11 cellular contexts compared by ENCODE assay signal in genomic region chr10:102769375-102770107, GRCh38. TPM values are rescaled to one million over a fixed set of nuclear protein-coding genes. Genes with fewer than 3 reads are reported as not detected.
A peak's percentile ranks its signal among the peaks of the same experiment; 100 is the strongest.
DNase-seq lines count a peak whose midpoint lies in the region; ATAC-seq and TF ChIP-seq lines count a peak whose summit lies in the region.
"Had no signal": no experiment of that assay in that cellular context is flagged by ENCODE, and none has a peak within 500 bp of the region (broad histone marks: within the 10 kb centered on the region; RNA-seq: fewer than 3 reads in every experiment).

No MANE protein-coding gene starts in this region.

- H3K4me3 Mint-ChIP-seq in activated T-helper 2 cell treated with anti-CD3 and anti-CD28 coated beads, Interferon-gamma antibody, Interleukin-2, Interleukin-4, amounts not matched to agents 10 μg/mL and 5 μg/mL and 100 μg/mL, durations not matched to agents 14 hours and 24 hours and 36 hours (ENCODE audit: low read depth): no peak overlapping the region

- H2AFZ ChIP-seq in mesenchymal stem cell (ENCODE audit: low read depth, low read length): no peak overlapping the region

- WGBS in mesenchymal stem cell: 48% methylated on average over 3 of the region's 7 CpGs

- peak overlapping the region; percentile 87 for H3K27ac Mint-ChIP-seq in activated T-helper 2 cell treated with anti-CD3 and anti-CD28 coated beads, Interferon-gamma antibody, Interleukin-2, Interleukin-4, amounts not matched to agents 10 μg/mL and 5 μg/mL and 100 μg/mL, durations not matched to agents 14 hours and 24 hours and 36 hours

- intact Hi-C loops in cardiac septum (cut with DNase I): no loop called here
- intact Hi-C loops in activated T-helper 2 cell treated with anti-CD3 and anti-CD28 coated beads, Interferon-gamma antibody, Interleukin-2, Interleukin-4, amounts not matched to agents 10 μg/mL and 5 μg/mL and 100 μg/mL, durations not matched to agents 14 hours and 24 hours and 36 hours (cut with micrococcal nuclease): no loop called here
- intact Hi-C loops in upper lobe of right lung (cut with DNase I): no loop called here

- no peak overlapping the region for H3K9ac ChIP-seq in mesenchymal stem cell (ENCODE audit: low read length)

- no peak overlapping the region for H2BK5ac ChIP-seq in mesenchymal stem cell (ENCODE audit: low read depth, low read length, poor library complexity, severe bottlenecking)

- no peaks in the 10 kb centered on the region for H3K27me3 Mint-ChIP-seq in activated T-helper 2 cell treated with anti-CD3 and anti-CD28 coated beads, Interferon-gamma antibody, Interleukin-2, Interleukin-4, amounts not matched to agents 10 μg/mL and 5 μg/mL and 100 μg/mL, durations not matched to agents 14 hours and 24 hours and 36 hours (ENCODE audit: low read depth)

- no peak overlapping the region for H3K4me2 ChIP-seq in mesenchymal stem cell (ENCODE audit: low read length, poor library complexity, severe bottlenecking)

- H3K4me3 ChIP-seq in cardiac muscle cell (no peak overlapping the region), mesenchymal stem cell (ENCODE audit: insufficient read depth in 1 of 2, low read depth in 1 of 2, low read length in 2 of 2) (no peak overlapping the region), upper lobe of right lung (no peak overlapping the region)
- H3K4me3 ChIP-seq: lung had no signal

- H3K9me3 ChIP-seq in cardiac muscle cell (ENCODE audit: low read depth) (no peaks in the 10 kb centered on the region), mesenchymal stem cell (ENCODE audit: control insufficient read depth, low read length) (no peaks in the 10 kb centered on the region), upper lobe of right lung (no peaks in the 10 kb centered on the region)

- no peak for ATAC-seq in upper lobe of right lung
- ATAC-seq in HG03095 (IDR thresholded peaks at IDR 0.05; ENCODE audit: unreplicated experiment): no peak

- no peaks in the 10 kb centered on the region for H3K9me3 Mint-ChIP-seq in activated T-helper 2 cell treated with anti-CD3 and anti-CD28 coated beads, Interferon-gamma antibody, Interleukin-2, Interleukin-4, amounts not matched to agents 10 μg/mL and 5 μg/mL and 100 μg/mL, durations not matched to agents 14 hours and 24 hours and 36 hours

- no peak overlapping the region for H3K14ac ChIP-seq in mesenchymal stem cell (ENCODE audit: low read length in 2 of 2)

- H3K27me3 ChIP-seq in cardiac muscle cell (no peaks in the 10 kb centered on the region), mesenchymal stem cell (ENCODE audit: control insufficient read depth in 1 of 2, insufficient read depth in 1 of 2, low read length in 2 of 2) (no peaks in the 10 kb centered on the region), upper lobe of right lung (no peaks in the 10 kb centered on the region)

- H3K4me1 Mint-ChIP-seq in activated T-helper 2 cell treated with anti-CD3 and anti-CD28 coated beads, Interferon-gamma antibody, Interleukin-2, Interleukin-4, amounts not matched to agents 10 μg/mL and 5 μg/mL and 100 μg/mL, durations not matched to agents 14 hours and 24 hours and 36 hours (ENCODE audit: low read depth): peaks cover 59% of the 10 kb centered on the region

- peak overlapping the region in 1 of 2 experiments; percentile 53 for H3K4ac ChIP-seq in mesenchymal stem cell (ENCODE audit: low read depth in 1 of 2, low read length in 2 of 2)

- no peak overlapping the region for H4K91ac ChIP-seq in mesenchymal stem cell (ENCODE audit: low read length)

- no peak overlapping the region for H2BK15ac ChIP-seq in mesenchymal stem cell (ENCODE audit: low read depth, poor library complexity, severe bottlenecking)

- peak overlapping the region; percentile 80 for H2AK5ac ChIP-seq in mesenchymal stem cell (ENCODE audit: low read length, severe bottlenecking)

- DNase-seq in cardiac muscle cell (ENCODE audit: low read depth in 1 of 2, low spot score in 1 of 2): no peak
- DNase-seq in cardiac septum (ENCODE audit: low spot score): no peak
- DNase-seq in activated T-helper 2 cell treated with anti-CD3 and anti-CD28 coated beads, Interferon-gamma antibody, Interleukin-2, Interleukin-4, amounts not matched to agents 10 μg/mL and 5 μg/mL and 100 μg/mL, durations not matched to agents 14 hours and 24 hours and 36 hours (ENCODE audit: low spot score): no peak
- DNase-seq in mesenchymal stem cell: peak; percentile 91
- no peak for DNase-seq in upper lobe of right lung
- no peak for DNase-seq in epidermal melanocyte (ENCODE audit: insufficient read length, low spot score)
- DNase-seq in retina: no peak
- DNase-seq: activated gamma-delta T cell treated with Interleukin-2 at 50 U/mL for 16 hours, NCI-H2107 had no signal

- peaks cover 32% of the 10 kb centered on the region for H3K79me1 ChIP-seq in mesenchymal stem cell (replicated peaks; ENCODE audit: low read length, poor library complexity, severe bottlenecking)

- H3K18ac ChIP-seq in mesenchymal stem cell (ENCODE audit: low read depth in 1 of 2, low read length in 2 of 2): peak overlapping the region; percentile 34 to 37

- H3K36me3 Mint-ChIP-seq in activated T-helper 2 cell treated with anti-CD3 and anti-CD28 coated beads, Interferon-gamma antibody, Interleukin-2, Interleukin-4, amounts not matched to agents 10 μg/mL and 5 μg/mL and 100 μg/mL, durations not matched to agents 14 hours and 24 hours and 36 hours (ENCODE audit: low read depth): peaks cover 16% of the 10 kb centered on the region

- TF ChIP-seq CTCF in cardiac muscle cell (IDR thresholded peaks at IDR 0.05; ENCODE audit: low read depth, low read length): no peak
- TF ChIP-seq CTCF in upper lobe of right lung (IDR thresholded peaks at IDR 0.05): no peak

- H3K36me3 ChIP-seq in cardiac muscle cell (no peaks in the 10 kb centered on the region), mesenchymal stem cell (ENCODE audit: control insufficient read depth in 1 of 2, insufficient read depth in 2 of 2, low read depth in 1 of 2, low read length in 2 of 2) (peaks cover 6 to 7% of the 10 kb centered on the region in 2 experiments), upper lobe of right lung (no peaks in the 10 kb centered on the region)

- H3K4me1 ChIP-seq in cardiac muscle cell (ENCODE audit: low read depth) (peaks cover 21% of the 10 kb centered on the region), mesenchymal stem cell (ENCODE audit: control insufficient read depth, insufficient read depth, low read depth, low read length) (peaks cover 36% of the 10 kb centered on the region), upper lobe of right lung (peaks cover 51% of the 10 kb centered on the region)

- H2BK120ac ChIP-seq in mesenchymal stem cell (ENCODE audit: low read depth, low read length): no peak overlapping the region

- H3K23ac ChIP-seq in mesenchymal stem cell (ENCODE audit: low read length in 2 of 2): no peak overlapping the region

- H3K27ac ChIP-seq in cardiac muscle cell (peak overlapping the region; percentile 68), mesenchymal stem cell (ENCODE audit: low read length, poor library complexity, severe bottlenecking) (no peak overlapping the region), upper lobe of right lung (peak overlapping the region; percentile 12)

- peak overlapping the region in 1 of 2 experiments; percentile 19 for H2BK12ac ChIP-seq in mesenchymal stem cell (ENCODE audit: low read length in 2 of 2)

- H4K8ac ChIP-seq in mesenchymal stem cell (ENCODE audit: low read length): no peak overlapping the region

RNA-seq across cellular contexts. Expression of gene WBP1L, which starts 25.8 kb away (rescaled TPM):
- 40.6 and 43.9 TPM in 2 replicates for total RNA-seq in cardiac muscle cell
- 14.2 and 17.1 TPM in 2 replicates for polyA plus RNA-seq in cardiac muscle cell
- total RNA-seq in cardiac septum: 19.2 TPM
- total RNA-seq in activated T-helper 2 cell treated with anti-CD3 and anti-CD28 coated beads, Interferon-gamma antibody, Interleukin-2, Interleukin-4, amounts not matched to agents 10 μg/mL and 5 μg/mL and 100 μg/mL, durations not matched to agents 14 hours and 24 hours and 36 hours: 18.0 and 19.9 TPM in 2 replicates
- polyA plus RNA-seq in mesenchymal stem cell (2013, experiment 1 of 2): 59.1 TPM
- polyA plus RNA-seq in mesenchymal stem cell (2013, experiment 2 of 2): 58.7 TPM
- total RNA-seq in upper lobe of right lung: 49.0 TPM

RNA-seq across cellular contexts. Expression of gene SFXN2, which starts 55.1 kb away (rescaled TPM):
- total RNA-seq in cardiac muscle cell (10.5 and 14.2 TPM in 2 replicates), cardiac septum (2.8 TPM), upper lobe of right lung (12.0 TPM)
- 18.6 and 26.1 TPM in 2 replicates for polyA plus RNA-seq in cardiac muscle cell
- 52.2 and 54.0 TPM in 2 replicates for total RNA-seq in activated T-helper 2 cell treated with anti-CD3 and anti-CD28 coated beads, Interferon-gamma antibody, Interleukin-2, Interleukin-4, amounts not matched to agents 10 μg/mL and 5 μg/mL and 100 μg/mL, durations not matched to agents 14 hours and 24 hours and 36 hours
- 3.8 TPM for polyA plus RNA-seq in mesenchymal stem cell (2013, experiment 1 of 2)
- 3.7 TPM for polyA plus RNA-seq in mesenchymal stem cell (2013, experiment 2 of 2)

RNA-seq across cellular contexts. Expression of gene ARL3, which starts 55.3 kb away (rescaled TPM):
- 16.3 and 24.5 TPM in 2 replicates for total RNA-seq in cardiac muscle cell
- 42.2 and 47.3 TPM in 2 replicates for polyA plus RNA-seq in cardiac muscle cell
- 13.1 TPM for total RNA-seq in cardiac septum
- 11.1 and 12.2 TPM in 2 replicates for total RNA-seq in activated T-helper 2 cell treated with anti-CD3 and anti-CD28 coated beads, Interferon-gamma antibody, Interleukin-2, Interleukin-4, amounts not matched to agents 10 μg/mL and 5 μg/mL and 100 μg/mL, durations not matched to agents 14 hours and 24 hours and 36 hours
- 24.6 TPM for polyA plus RNA-seq in mesenchymal stem cell (2013, experiment 1 of 2)
- polyA plus RNA-seq in mesenchymal stem cell (2013, experiment 2 of 2): 25.9 TPM
- 7.5 TPM for total RNA-seq in upper lobe of right lung
